In genomic region chr12:28222959-28223662, GRCh38 we compare ENCODE assay signal across 9 cellular contexts. TPM values are rescaled to one million over a fixed set of nuclear protein-coding genes. Genes with fewer than 3 reads are reported as not detected.
A peak's percentile ranks its signal among the peaks of the same experiment; 100 is the strongest.
DNase-seq lines count a peak whose midpoint lies in the region; ATAC-seq and TF ChIP-seq lines count a peak whose summit lies in the region.
"Had no signal": no experiment of that assay in that cellular context is flagged by ENCODE, and none has a peak within 500 bp of the region (broad histone marks: within the 10 kb centered on the region; RNA-seq: fewer than 3 reads in every experiment).

No MANE protein-coding gene starts in this region.

- H3K9me3 Mint-ChIP-seq in activated CD4-positive, alpha-beta T cell treated with anti-CD3 and anti-CD28 coated beads, Interleukin-2, amount 10 ng/mL, durations not matched to agents 24 days and 14 days, result peaks cover 8% of the 10 kb centered on the region
- H3K9me3 Mint-ChIP-seq in naive thymus-derived CD4-positive, alpha-beta T cell, result peaks cover 0 to 15% (median 3%) of the 10 kb centered on the region in 11 donors

- POLR2A ChIA-PET in naive thymus-derived CD4-positive, alpha-beta T cell (lab: Charles Lee), result interaction anchor here (1.0 to 3.5 kb wide), 2 partner anchors 32 to 43 kb away, joined by 4 to 18 read pairs; partner anchors contain the start of gene CCDC91

- H3K27ac ChIP-seq in naive thymus-derived CD4-positive, alpha-beta T cell (ENCODE audit: low read depth, low read length), result no peak overlapping the region
- no peak overlapping the region for H3K27ac ChIP-seq in esophagus squamous epithelium

- H3K27me3 ChIP-seq in naive thymus-derived CD4-positive, alpha-beta T cell (ENCODE audit: control insufficient read depth in 2 of 2, insufficient read depth in 2 of 2, low read length in 2 of 2), result no peaks in the 10 kb centered on the region
- no peaks in the 10 kb centered on the region for H3K27me3 ChIP-seq in esophagus squamous epithelium

- TF ChIP-seq POLR2A in esophagus squamous epithelium (IDR thresholded peaks at IDR 0.05), result no peak

- peak; percentile 97 for ATAC-seq in HG02610 (IDR thresholded peaks at IDR 0.05; ENCODE audit: unreplicated experiment)
- peak; percentile 79 for ATAC-seq in naive thymus-derived CD4-positive, alpha-beta T cell

- no peak for TF ChIP-seq CTCF in esophagus squamous epithelium (IDR thresholded peaks at IDR 0.05)

- peaks cover 34 to 37% of the 10 kb centered on the region in 2 donors for H3K4me1 ChIP-seq in naive thymus-derived CD4-positive, alpha-beta T cell (ENCODE audit: control insufficient read depth in 2 of 2, insufficient read depth in 2 of 2, low read length in 2 of 2)
- H3K4me1 ChIP-seq in esophagus squamous epithelium, result no peaks in the 10 kb centered on the region

- CTCF ChIA-PET in naive thymus-derived CD4-positive, alpha-beta T cell (lab: Charles Lee), result no interaction called here

- H3K4me3 Mint-ChIP-seq in activated CD4-positive, alpha-beta T cell treated with anti-CD3 and anti-CD28 coated beads, Interleukin-2, amount 10 ng/mL, durations not matched to agents 24 days and 14 days, result peak overlapping the region; percentile 44
- peak overlapping the region; percentile 31 to 85 (median 74) for H3K4me3 Mint-ChIP-seq in naive thymus-derived CD4-positive, alpha-beta T cell

- no peaks in the 10 kb centered on the region for H3K36me3 ChIP-seq in naive thymus-derived CD4-positive, alpha-beta T cell (ENCODE audit: control insufficient read depth in 2 of 3, insufficient read depth in 3 of 3, low read length in 3 of 3)
- H3K36me3 ChIP-seq in esophagus squamous epithelium, result no peaks in the 10 kb centered on the region

- intact Hi-C loops in activated CD4-positive, alpha-beta T cell treated with anti-CD3 and anti-CD28 coated beads, Interleukin-2, amount 10 ng/mL, durations not matched to agents 24 days and 14 days (cut with micrococcal nuclease), result loop anchor here (1.0 kb wide), 2 partner anchors 30 to 33 kb away; partner anchors contain the start of gene CCDC91
- intact Hi-C loops in naive thymus-derived CD4-positive, alpha-beta T cell (cut with micrococcal nuclease), result loop anchor here (1.0 to 5.0 kb wide), 6 partner anchors 16 to 44 kb away; partner anchors contain the start of gene CCDC91 (in 2 of the 2)
- intact Hi-C loops in esophagus squamous epithelium (cut with DNase I), result no loop called here

- 78 to 81% methylated on average over 3 of the region's 3 CpGs for WGBS in esophagus squamous epithelium, 2 donors

- H3K4me3 ChIP-seq in naive thymus-derived CD4-positive, alpha-beta T cell (ENCODE audit: low read length), result peak overlapping the region; percentile 3
- no peak overlapping the region for H3K4me3 ChIP-seq in esophagus squamous epithelium

- H3K27me3 Mint-ChIP-seq in activated CD4-positive, alpha-beta T cell treated with anti-CD3 and anti-CD28 coated beads, Interleukin-2, amount 10 ng/mL, durations not matched to agents 24 days and 14 days, result peaks cover 9% of the 10 kb centered on the region
- H3K27me3 Mint-ChIP-seq in naive thymus-derived CD4-positive, alpha-beta T cell, result peaks cover 0 to 10% (median 0%) of the 10 kb centered on the region in 5 donors

- peak overlapping the region; percentile 31 for H3K27ac Mint-ChIP-seq in activated CD4-positive, alpha-beta T cell treated with anti-CD3 and anti-CD28 coated beads, Interleukin-2, amount 10 ng/mL, durations not matched to agents 24 days and 14 days
- H3K27ac Mint-ChIP-seq in naive thymus-derived CD4-positive, alpha-beta T cell, result peak overlapping the region; percentile 19 to 84 (median 46)

- no peaks in the 10 kb centered on the region for H3K9me3 ChIP-seq in naive thymus-derived CD4-positive, alpha-beta T cell (ENCODE audit: control insufficient read depth in 2 of 3, low read length in 3 of 3)
- no peaks in the 10 kb centered on the region for H3K9me3 ChIP-seq in esophagus squamous epithelium

- DNase-seq in activated CD4-positive, alpha-beta T cell treated with anti-CD3 and anti-CD28 coated beads, Interleukin-2, amount 10 ng/mL, durations not matched to agents 24 days and 14 days, result peak; percentile 60
- DNase-seq in activated CD4-positive, alpha-beta T cell treated with anti-CD3 and anti-CD28 coated beads, Interleukin-2, amount 50 U/mL, for 48 hours, result no peak
- DNase-seq in HT-29 (ENCODE audit: low spot score) (peak; percentile 16), esophagus squamous epithelium (lab: John Stamatoyannopoulos, UW) (no peak), dedifferentiated amniotic fluid mesenchymal stem cell (ENCODE audit: extremely low spot score) (no peak)
- peak in 6 of 9 donors; percentile 10 to 44 (median 25) for DNase-seq in naive thymus-derived CD4-positive, alpha-beta T cell
- DNase-seq in activated CD4-positive, alpha-beta T cell treated with anti-CD3 and anti-CD28 coated beads, Interleukin-2, amount 50 U/mL, for 4 hours, result no peak
- DNase-seq: NCI-H524 had no signal

- peaks cover 29% of the 10 kb centered on the region for H3K4me1 Mint-ChIP-seq in activated CD4-positive, alpha-beta T cell treated with anti-CD3 and anti-CD28 coated beads, Interleukin-2, amount 10 ng/mL, durations not matched to agents 24 days and 14 days
- peaks cover 33 to 70% (median 63%) of the 10 kb centered on the region in 7 donors for H3K4me1 Mint-ChIP-seq in naive thymus-derived CD4-positive, alpha-beta T cell

- peaks cover 16% of the 10 kb centered on the region for H3K36me3 Mint-ChIP-seq in activated CD4-positive, alpha-beta T cell treated with anti-CD3 and anti-CD28 coated beads, Interleukin-2, amount 10 ng/mL, durations not matched to agents 24 days and 14 days (ENCODE audit: low read depth)
- H3K36me3 Mint-ChIP-seq in naive thymus-derived CD4-positive, alpha-beta T cell, result peaks cover 0 to 32% (median 31%) of the 10 kb centered on the region in 5 donors

RNA-seq across cellular contexts. Expression of gene CCDC91, which starts 32.9 kb away (rescaled TPM):
- total RNA-seq in activated CD4-positive, alpha-beta T cell treated with anti-CD3 and anti-CD28 coated beads, Interleukin-2, amount 10 ng/mL, durations not matched to agents 24 days and 14 days, result 12.0 and 15.4 TPM in 2 replicates
- 9.4 and 10.1 TPM in 2 replicates for total RNA-seq in HT-29 (2014; rRNA removed; shearing (Covaris generic))
- 100 to 1,000 TPM in 1 of 5 experiments, 10 to 100 TPM in 4; 20.2 to 105 (median 70.4) TPM for total RNA-seq in naive thymus-derived CD4-positive, alpha-beta T cell
- polyA plus RNA-seq in naive thymus-derived CD4-positive, alpha-beta T cell, result 10 to 100 TPM; 78.0 to 83.1 TPM
- total RNA-seq in esophagus squamous epithelium, result 10 to 100 TPM in 3 of 4 donors, 1 to 10 TPM in 1; 7.2 to 37.6 (median 22.7) TPM

Comparison
In these comparisons a context has a peak if more than half of its experiments do, and no peak if none do; other contexts are left out.
1. DNase-seq: peak in activated CD4-positive, alpha-beta T cell treated with anti-CD3 and anti-CD28 coated beads, Interleukin-2, amount 10 ng/mL, durations not matched to agents 24 days and 14 days (single experiment), HT-29 (single experiment) and naive thymus-derived CD4-positive, alpha-beta T cell (6 of 9); none in activated CD4-positive, alpha-beta T cell treated with anti-CD3 and anti-CD28 coated beads, Interleukin-2, amount 50 U/mL, for 48 hours (0 of 2), esophagus squamous epithelium (single experiment), activated CD4-positive, alpha-beta T cell treated with anti-CD3 and anti-CD28 coated beads, Interleukin-2, amount 50 U/mL, for 4 hours (0 of 2) and dedifferentiated amniotic fluid mesenchymal stem cell (single experiment).